17 cellular contexts compared by ENCODE assay signal in genomic region chr9:77166193-77166592, GRCh38. TPM values are rescaled to one million over a fixed set of nuclear protein-coding genes. Genes with fewer than 3 reads are reported as not detected.
DNase-seq lines count a peak whose midpoint lies in the region; ATAC-seq and TF ChIP-seq lines count a peak whose summit lies in the region.
"Had no signal": no experiment of that assay in that cellular context is flagged by ENCODE, and none has a peak within 500 bp of the region (broad histone marks: within the 10 kb centered on the region; RNA-seq: fewer than 3 reads in every experiment).

No MANE protein-coding gene starts in this region.

- H3K27ac Mint-ChIP-seq in CD8-positive, alpha-beta T cell, result no peak overlapping the region

- H4K8ac ChIP-seq in mesenchymal stem cell (ENCODE audit: low read length), result no peak overlapping the region

- H3K9ac ChIP-seq in mesenchymal stem cell (ENCODE audit: low read length), result no peak overlapping the region

- CTCF ChIA-PET in CD8-positive, alpha-beta T cell (lab: Charles Lee), result interaction anchor here (1.2 to 3.1 kb wide), 6 partner anchors 8 to 85 kb away, joined by 4 to 22 read pairs (median 6); no protein-coding TSS in a partner anchor

- no peak overlapping the region for H2BK5ac ChIP-seq in mesenchymal stem cell (ENCODE audit: low read depth, low read length, poor library complexity, severe bottlenecking)

- H3K27me3 Mint-ChIP-seq in CD8-positive, alpha-beta T cell (ENCODE audit: low read depth), result peaks cover 5% of the 10 kb centered on the region

- H3K4me2 ChIP-seq in mesenchymal stem cell (ENCODE audit: low read length, poor library complexity, severe bottlenecking), result no peak overlapping the region

- H2BK12ac ChIP-seq in mesenchymal stem cell (ENCODE audit: low read length in 2 of 2), result no peak overlapping the region

- no peak overlapping the region for H2BK15ac ChIP-seq in mesenchymal stem cell (ENCODE audit: low read depth, poor library complexity, severe bottlenecking)

- no peaks in the 10 kb centered on the region for H3K9me3 Mint-ChIP-seq in CD8-positive, alpha-beta T cell

- H3K4me3 ChIP-seq in CD8-positive, alpha-beta T cell (ENCODE audit: low read depth, low read length), result no peak overlapping the region
- H3K4me3 ChIP-seq in mesenchymal stem cell (ENCODE audit: insufficient read depth in 1 of 2, low read depth in 1 of 2, low read length in 2 of 2), result no peak overlapping the region
- H3K4me3 ChIP-seq: SJSA1 had no signal

- POLR2A ChIA-PET in CD8-positive, alpha-beta T cell (lab: Charles Lee), result no interaction called here

- no peaks in the 10 kb centered on the region for H3K36me3 Mint-ChIP-seq in CD8-positive, alpha-beta T cell

- peaks cover 1% of the 10 kb centered on the region for H3K4me1 Mint-ChIP-seq in CD8-positive, alpha-beta T cell (ENCODE audit: low read depth)

- H3K23ac ChIP-seq in mesenchymal stem cell (ENCODE audit: low read length in 2 of 2), result no peak overlapping the region

- no peak overlapping the region for H3K4ac ChIP-seq in mesenchymal stem cell (ENCODE audit: low read depth in 1 of 2, low read length in 2 of 2)

- H2BK120ac ChIP-seq in mesenchymal stem cell (ENCODE audit: low read depth, low read length), result no peak overlapping the region

- no peak overlapping the region for H2AFZ ChIP-seq in mesenchymal stem cell (ENCODE audit: low read depth, low read length)

- H2AK5ac ChIP-seq in mesenchymal stem cell (ENCODE audit: low read length, severe bottlenecking), result no peak overlapping the region

- H3K27ac ChIP-seq in CD8-positive, alpha-beta T cell (ENCODE audit: low read depth, low read length), result no peak overlapping the region
- H3K27ac ChIP-seq in mesenchymal stem cell (ENCODE audit: low read length, poor library complexity, severe bottlenecking), result no peak overlapping the region
- H3K27ac ChIP-seq: 22Rv1, RWPE1, SJSA1 had no signal

- H3K27me3 ChIP-seq in CD8-positive, alpha-beta T cell (ENCODE audit: insufficient read depth, low read length), result no peaks in the 10 kb centered on the region
- H3K27me3 ChIP-seq in mesenchymal stem cell (ENCODE audit: control insufficient read depth in 1 of 2, insufficient read depth in 1 of 2, low read length in 2 of 2), result peaks cover 0 to under 1% of the 10 kb centered on the region in 2 experiments
- H3K27me3 ChIP-seq: SJSA1 had no signal

- no peaks in the 10 kb centered on the region for H3K4me1 ChIP-seq in CD8-positive, alpha-beta T cell (ENCODE audit: insufficient read depth, low read length)
- peaks cover 3% of the 10 kb centered on the region for H3K4me1 ChIP-seq in mesenchymal stem cell (ENCODE audit: control insufficient read depth, insufficient read depth, low read depth, low read length)
- H3K4me1 ChIP-seq: SJSA1 had no signal

- no peaks in the 10 kb centered on the region for H3K9me3 ChIP-seq in CD8-positive, alpha-beta T cell (ENCODE audit: low read length)
- no peaks in the 10 kb centered on the region for H3K9me3 ChIP-seq in mesenchymal stem cell (ENCODE audit: control insufficient read depth, low read length)
- H3K9me3 ChIP-seq: SJSA1 had no signal

- intact Hi-C loops in CD8-positive, alpha-beta T cell (cut with DNase I, micrococcal nuclease), result loop anchor here (2.0 to 10.0 kb wide), 4 partner anchors 45 to 291 kb away; no protein-coding TSS in a partner anchor

- H3K36me3 ChIP-seq in CD8-positive, alpha-beta T cell (ENCODE audit: insufficient read depth, low read length), result no peaks in the 10 kb centered on the region
- no peaks in the 10 kb centered on the region for H3K36me3 ChIP-seq in mesenchymal stem cell (ENCODE audit: control insufficient read depth in 1 of 2, insufficient read depth in 2 of 2, low read depth in 1 of 2, low read length in 2 of 2)
- H3K36me3 ChIP-seq: SJSA1 had no signal

- no peak overlapping the region for H3K18ac ChIP-seq in mesenchymal stem cell (ENCODE audit: low read depth in 1 of 2, low read length in 2 of 2)

- DNase-seq in DMS 273 (lab: John Stamatoyannopoulos, UW; ENCODE audit: unreplicated experiment) (peak; percentile 14), DMS 273 treated with DMSO at 0.1 percent for 48 hours (lab: John Stamatoyannopoulos, UW) (no peak), SHP77 (lab: John Stamatoyannopoulos, UW) (peak; percentile 26 to 56), iPS-NIHi11 (ENCODE audit: low spot score) (peak; percentile 19), nucleus accumbens (lab: John Stamatoyannopoulos, UW) (no peak), mesenchymal stem cell (no peak)
- no peak for DNase-seq in CD8-positive, alpha-beta T cell
- DNase-seq: COR-L47, DMS153, GF-D8, NCI-H1694, NCI-H82, PC-3 had no signal

- no peak overlapping the region for H4K91ac ChIP-seq in mesenchymal stem cell (ENCODE audit: low read length)

- no peaks in the 10 kb centered on the region for H3K79me1 ChIP-seq in mesenchymal stem cell (replicated peaks; ENCODE audit: low read length, poor library complexity, severe bottlenecking)

- H3K4me3 Mint-ChIP-seq in CD8-positive, alpha-beta T cell, result no peak overlapping the region

- WGBS in mesenchymal stem cell, result 92% methylated on average over 4 of the region's 4 CpGs

- no peak overlapping the region for H3K14ac ChIP-seq in mesenchymal stem cell (ENCODE audit: low read length in 2 of 2)

- TF ChIP-seq CTCF in CD8-positive, alpha-beta T cell (IDR thresholded peaks at IDR 0.05), result no peak

- ATAC-seq in GM18868 (IDR thresholded peaks at IDR 0.05; ENCODE audit: unreplicated experiment), result peak; percentile 64
- ATAC-seq in CD8-positive, alpha-beta T cell, result no peak
- ATAC-seq: PC-3 had no signal

RNA-seq across cellular contexts. Expression of gene VPS13A, which starts 11.1 kb away (rescaled TPM):
- 10 to 100 TPM; 35.5 to 37.4 TPM for total RNA-seq in CD8-positive, alpha-beta T cell
- 13.6 TPM for polyA plus RNA-seq in mesenchymal stem cell (2013, experiment 1 of 2)
- 11.8 TPM for polyA plus RNA-seq in mesenchymal stem cell (2013, experiment 2 of 2)

Comparison
In these comparisons a context has a peak if more than half of its experiments do, and no peak if none do; other contexts are left out.
1. DNase-seq: peak in DMS 273 (single experiment), SHP77 (2 of 2) and iPS-NIHi11 (single experiment); none in DMS 273 treated with DMSO at 0.1 percent for 48 hours (single experiment), nucleus accumbens (0 of 56), CD8-positive, alpha-beta T cell (0 of 7) and mesenchymal stem cell (single experiment).